In genomic region chr10:36066102-36066501, GRCh38 we compare ENCODE assay signal across 28 cellular contexts.
DNase-seq lines count a peak whose midpoint lies in the region; ATAC-seq, FAIRE-seq and TF ChIP-seq lines count a peak whose summit lies in the region.
"Had no signal": no experiment of that assay in that cellular context is flagged by ENCODE, and none has a peak within 500 bp of the region (broad histone marks: within the 10 kb centered on the region; RNA-seq: fewer than 3 reads in every experiment).

No MANE protein-coding gene starts in this region.

- H3K27ac ChIP-seq in kidney (ENCODE audit: low read depth in 2 of 2, low read length in 2 of 2) (no peak overlapping the region), neuronal stem cell (replicated peaks; ENCODE audit: low read length) (no peak overlapping the region), upper lobe of right lung (no peak overlapping the region)
- H3K27ac ChIP-seq: BLaER1 had no signal

- H3K79me1 ChIP-seq in neuronal stem cell (ENCODE audit: low read depth, low read length) = no peaks in the 10 kb centered on the region

- intact Hi-C loops in kidney (cut with DNase I) (no loop called here), sciatic nerve (cut with DNase I) (no loop called here), upper lobe of right lung (cut with DNase I) (no loop called here)

- H3K4me2 ChIP-seq in neuronal stem cell (ENCODE audit: insufficient read depth, low read length, poor library complexity, severe bottlenecking) = no peak overlapping the region
- H3K4me2 ChIP-seq: BLaER1 had no signal

- no peak overlapping the region for H4K91ac ChIP-seq in neuronal stem cell (ENCODE audit: low read depth, low read length, poor library complexity)

- whole genome bisulfite sequencing in neuronal stem cell (ENCODE audit: extremely low coverage in 2 of 2, insufficient read length in 2 of 2, insufficient replicate concordance in 1 of 2), 2 donors = no CpG with 5 or more reads among the region's 2 CpGs

- H3K36me3 ChIP-seq in kidney (ENCODE audit: control insufficient read depth in 1 of 2, insufficient read depth in 2 of 2, low read length in 2 of 2) (no peaks in the 10 kb centered on the region), neuronal stem cell (replicated peaks in 1 of 2; ENCODE audit: control insufficient read depth in 2 of 2, insufficient read depth in 2 of 2, low read length in 2 of 2) (no peaks in the 10 kb centered on the region), upper lobe of right lung (no peaks in the 10 kb centered on the region)
- H3K36me3 ChIP-seq: BE2C had no signal

- H3K4me3 ChIP-seq in kidney (ENCODE audit: low read length in 2 of 2) (no peak overlapping the region), neuronal stem cell (ENCODE audit: low read length in 2 of 2) (no peak overlapping the region), upper lobe of right lung (no peak overlapping the region)
- H3K4me3 ChIP-seq: BLaER1, GM12878 had no signal

- H3K27me3 ChIP-seq in neuronal stem cell (ENCODE audit: control insufficient read depth in 3 of 3, insufficient read depth in 3 of 3, low read depth in 1 of 3, low read length in 3 of 3) (no peaks in the 10 kb centered on the region), upper lobe of right lung (no peaks in the 10 kb centered on the region)
- H3K27me3 ChIP-seq: BE2C, BLaER1 had no signal

- H2AFZ ChIP-seq in neuronal stem cell (ENCODE audit: low read length) = no peak overlapping the region

- no peak overlapping the region for H3K4ac ChIP-seq in neuronal stem cell (ENCODE audit: low read length)

- H3K23ac ChIP-seq in neuronal stem cell (ENCODE audit: low read depth, low read length, poor library complexity) = no peak overlapping the region

- no peak overlapping the region for H3K14ac ChIP-seq in neuronal stem cell (ENCODE audit: low read length)

- no peak overlapping the region for H2BK120ac ChIP-seq in neuronal stem cell (ENCODE audit: low read depth, low read length)

- H3K9me3 ChIP-seq in kidney (ENCODE audit: control insufficient read depth in 1 of 2, low read length in 2 of 2) = peaks cover 5 to 6% of the 10 kb centered on the region in 2 donors
- H3K9me3 ChIP-seq in neuronal stem cell (replicated peaks in 1 of 2; ENCODE audit: control insufficient read depth in 2 of 2, insufficient read depth in 1 of 2, low read depth in 1 of 2, low read length in 2 of 2) = peaks cover 0 to 13% of the 10 kb centered on the region in 2 donors
- H3K9me3 ChIP-seq in upper lobe of right lung = no peaks in the 10 kb centered on the region
- H3K9me3 ChIP-seq: BE2C had no signal

- H2BK15ac ChIP-seq in neuronal stem cell (ENCODE audit: low read length) = no peak overlapping the region

- H2BK12ac ChIP-seq in neuronal stem cell (ENCODE audit: low read length) = no peak overlapping the region

- no peak for TF ChIP-seq CTCF in kidney (IDR thresholded peaks at IDR 0.05; ENCODE audit: borderline replicate concordance, extremely low read depth, insufficient read depth)
- no peak for TF ChIP-seq CTCF in upper lobe of right lung (IDR thresholded peaks at IDR 0.05)

- DNase-seq in kidney (peak; percentile 60), neuronal stem cell (ENCODE audit: low spot score) (no peak), sciatic nerve (ENCODE audit: low spot score) (no peak), upper lobe of right lung (no peak), NCI-H2227 (lab: John Stamatoyannopoulos, UW; ENCODE audit: unreplicated experiment) (no peak)
- DNase-seq in stimulated activated naive CD8-positive, alpha-beta T cell treated with anti-CD3 and anti-CD28 coated beads, Interleukin-15, Interleukin-2, amounts not matched to agents 100 U/mL and 50 U/mL, for 24 hours = no peak
- DNase-seq: 8988T; ACHN; BE2C; C1 segment of cervical spinal cord; CD4-positive, alpha-beta memory T cell; CD4-positive, CD25-positive, alpha-beta regulatory T cell; CD8-positive, alpha-beta memory T cell; COR-L47; DMS 273 treated with DMSO at 0.1 percent for 48 hours; DMS153; DMS53; DMS79; DND-41; EL; GDM1 had no signal

- ATAC-seq in sciatic nerve (peak; percentile 22), upper lobe of right lung (peak; percentile 27), GM18517 (IDR thresholded peaks at IDR 0.05; ENCODE audit: unreplicated experiment) (no peak)
- ATAC-seq in stimulated activated naive CD8-positive, alpha-beta T cell treated with anti-CD3 and anti-CD28 coated beads, Interleukin-15, Interleukin-2, amounts not matched to agents 100 U/mL and 50 U/mL, for 24 hours = no peak
- ATAC-seq: GM12878 had no signal

- H2AK5ac ChIP-seq in neuronal stem cell (ENCODE audit: low read depth, low read length) = peak overlapping the region; percentile 13

- FAIRE-seq in kidney (lab: Jason Lieb, UNC) = no peak
- FAIRE-seq: A204.1, GM12878, GM12892, GM18507, GM19239 had no signal

- no peaks in the 10 kb centered on the region for H3K4me1 ChIP-seq in kidney (ENCODE audit: control insufficient read depth in 1 of 2, insufficient read depth in 1 of 2, low read depth in 1 of 2, low read length in 2 of 2)
- no peaks in the 10 kb centered on the region for H3K4me1 ChIP-seq in neuronal stem cell (ENCODE audit: control insufficient read depth in 2 of 2, insufficient read depth in 1 of 2, low read depth in 1 of 2, low read length in 2 of 2)
- no peaks in the 10 kb centered on the region for H3K4me1 ChIP-seq in upper lobe of right lung
- H3K4me1 ChIP-seq: BE2C had no signal

- no peak overlapping the region for H2BK5ac ChIP-seq in neuronal stem cell (ENCODE audit: low read length)

- H3K9ac ChIP-seq in kidney (ENCODE audit: low read length in 2 of 2) = no peak overlapping the region
- no peak overlapping the region for H3K9ac ChIP-seq in neuronal stem cell (ENCODE audit: low read depth, low read length, poor library complexity)
- H3K9ac ChIP-seq: BLaER1 had no signal

- H3K18ac ChIP-seq in neuronal stem cell (ENCODE audit: low read length) = peak overlapping the region; percentile 41

- H4K8ac ChIP-seq in neuronal stem cell (ENCODE audit: low read depth, low read length) = no peak overlapping the region

Comparison
In these comparisons a context has a peak if more than half of its experiments do, and no peak if none do; other contexts are left out.
1. ATAC-seq: peak in sciatic nerve (single experiment) and upper lobe of right lung (single experiment); none in stimulated activated naive CD8-positive, alpha-beta T cell treated with anti-CD3 and anti-CD28 coated beads, Interleukin-15, Interleukin-2, amounts not matched to agents 100 U/mL and 50 U/mL, for 24 hours (single experiment) and GM18517 (single experiment).